ENCODE assay signal across 8 cellular contexts in the genomic region with DNA sequence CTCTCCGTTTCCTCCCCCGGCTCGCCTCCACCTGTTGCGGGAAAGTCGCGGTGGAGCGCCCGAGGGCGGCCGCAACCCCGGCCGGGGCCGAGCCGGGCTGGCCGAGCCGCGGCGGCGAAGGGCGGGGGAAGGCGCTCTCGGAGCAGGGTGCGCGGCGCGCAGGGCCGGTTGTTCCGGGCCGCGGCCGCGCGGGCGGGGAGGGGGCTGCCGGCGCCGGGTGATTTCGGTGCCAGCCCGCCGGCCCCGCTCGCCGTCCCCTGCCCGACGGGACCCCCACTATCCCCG. TPM values are rescaled to one million over a fixed set of nuclear protein-coding genes. Genes with fewer than 3 reads are reported as not detected.
DNase-seq lines count a peak whose midpoint lies in the region; ATAC-seq and TF ChIP-seq lines count a peak whose summit lies in the region.

No MANE protein-coding gene starts in this region.

- in situ Hi-C loops in G401 (cut with HindIII; ENCODE audit: low sequenced_read_pairs), result no loop called here

- H3K27me3 ChIP-seq in cardiac muscle cell (peaks cover 31% of the 10 kb centered on the region), psoas muscle (ENCODE audit: insufficient read depth in 3 of 3, low read length in 2 of 3) (peaks cover 8 to 74% (median 9%) of the 10 kb centered on the region in 3 donors)

- intact Hi-C loops in psoas muscle (cut with DNase I), result no loop called here

- ATAC-seq in GM18861 (IDR thresholded peaks at IDR 0.05; ENCODE audit: unreplicated experiment) (peak; percentile 36), HG03025 (IDR thresholded peaks at IDR 0.05; ENCODE audit: low FRiP score, unreplicated experiment) (peak; percentile 67), psoas muscle (peak; percentile 52 to 67 (median 54))

- WGBS in psoas muscle, 3 donors, result 0 to 1% (median 1%) methylated on average over 17 to 46 of the region's 46 CpGs

- TF ChIP-seq CTCF in VCaP (conservative IDR thresholded peaks at IDR 0.05), result no peak
- TF ChIP-seq CTCF in cardiac muscle cell (IDR thresholded peaks at IDR 0.05; ENCODE audit: low read depth, low read length), result no peak
- no peak for TF ChIP-seq CTCF in psoas muscle (IDR thresholded peaks at IDR 0.05)

- no peaks in the 10 kb centered on the region for H3K36me3 ChIP-seq in cardiac muscle cell
- no peaks in the 10 kb centered on the region for H3K36me3 ChIP-seq in psoas muscle (ENCODE audit: insufficient read depth in 1 of 2, low read depth in 1 of 2)

- no peaks in the 10 kb centered on the region for H3K4me1 ChIP-seq in cardiac muscle cell (ENCODE audit: low read depth)
- H3K4me1 ChIP-seq in psoas muscle, result peaks cover 10% of the 10 kb centered on the region

- peak; percentile 43 for DNase-seq in AG08395 (ENCODE audit: low spot score)
- peak in 1 of 2 donors; percentile 64 for DNase-seq in cardiac muscle cell (ENCODE audit: low read depth in 1 of 2, low spot score in 1 of 2)
- no peak for DNase-seq in psoas muscle
- DNase-seq in G401 (ENCODE audit: low spot score), result no peak
- no peak for DNase-seq in NCI-H2029 treated with DMSO at 0.1 percent for 48 hours (lab: John Stamatoyannopoulos, UW)

- peak overlapping the region; percentile 95 for H3K27ac ChIP-seq in VCaP
- H3K27ac ChIP-seq in cardiac muscle cell, result no peak overlapping the region
- H3K27ac ChIP-seq in psoas muscle, result no peak overlapping the region

- peak overlapping the region; percentile 66 for H3K4me3 ChIP-seq in cardiac muscle cell
- H3K4me3 ChIP-seq in psoas muscle, result peak overlapping the region; percentile 79

- H3K9me3 ChIP-seq in cardiac muscle cell (ENCODE audit: low read depth) (no peaks in the 10 kb centered on the region), psoas muscle (no peaks in the 10 kb centered on the region)

RNA-seq across cellular contexts. Expression of a gene that starts 0.2 kb away (rescaled TPM):
- total RNA-seq in cardiac muscle cell (8.8 and 13.8 TPM in 2 replicates), psoas muscle (under 1 TPM; 0.32 to 0.94 (median 0.62) TPM)
- polyA plus RNA-seq in cardiac muscle cell (4.1 and 8.0 TPM in 2 replicates), psoas muscle (under 1 TPM; 0.10 to 0.20 (median 0.10) TPM)
- total RNA-seq in G401 (2014; rRNA removed; shearing (Covaris generic)), result not detected in 2 replicates
